12 cellular contexts compared by ENCODE assay signal in genomic region chr11:34354782-34355181, GRCh38. TPM values are rescaled to one million over a fixed set of nuclear protein-coding genes. Genes with fewer than 3 reads are reported as not detected.
DNase-seq lines count a peak whose midpoint lies in the region; ATAC-seq, FAIRE-seq and TF ChIP-seq lines count a peak whose summit lies in the region.
"Had no signal": no experiment of that assay in that cellular context is flagged by ENCODE, and none has a peak within 500 bp of the region (broad histone marks: within the 10 kb centered on the region; RNA-seq: fewer than 3 reads in every experiment).

No MANE protein-coding gene starts in this region.

- H3K79me2 ChIP-seq in ACC112 (ENCODE audit: control insufficient read depth, insufficient read depth, low read length, unreplicated experiment) (peaks cover 28% of the 10 kb centered on the region), hepatocyte (peaks cover 70% of the 10 kb centered on the region)

- H2AFZ ChIP-seq in ACC112 (ENCODE audit: low read length, unreplicated experiment) (no peak overlapping the region), hepatocyte (no peak overlapping the region)

- H3K9me3 ChIP-seq in hepatocyte (ENCODE audit: low read depth) (no peaks in the 10 kb centered on the region), thyroid gland (no peaks in the 10 kb centered on the region)
- H3K9me3 ChIP-seq: ascending aorta, thoracic aorta had no signal

- H3K4me1 ChIP-seq in ACC112 (ENCODE audit: control insufficient read depth, insufficient read depth, low read length, unreplicated experiment) = peaks cover 24% of the 10 kb centered on the region
- H3K4me1 ChIP-seq in hepatocyte (ENCODE audit: insufficient read depth) = peaks cover 19% of the 10 kb centered on the region
- peaks cover 15 to 20% of the 10 kb centered on the region in 2 donors for H3K4me1 ChIP-seq in thyroid gland

- peaks cover 63% of the 10 kb centered on the region for H4K20me1 ChIP-seq in hepatocyte (ENCODE audit: insufficient read depth, poor library complexity, severe bottlenecking)

- no peak for TF ChIP-seq POLR2A in thyroid gland (IDR thresholded peaks at IDR 0.05)

- no peak for ATAC-seq in GM18868 (IDR thresholded peaks at IDR 0.05; ENCODE audit: unreplicated experiment)
- ATAC-seq in GM21390 (IDR thresholded peaks at IDR 0.05; ENCODE audit: unreplicated experiment) = no peak

- no peak for FAIRE-seq in RCC 7860 (lab: Jason Lieb, UNC)
- FAIRE-seq: endometrium had no signal

- TF ChIP-seq CTCF in hepatocyte (IDR thresholded peaks at IDR 0.05; ENCODE audit: poor library complexity) = no peak
- no peak for TF ChIP-seq CTCF in thyroid gland (IDR thresholded peaks at IDR 0.05)

- H3K36me3 ChIP-seq in ACC112 (ENCODE audit: insufficient read depth, low read length) = no peaks in the 10 kb centered on the region
- H3K36me3 ChIP-seq in hepatocyte (replicated peaks; ENCODE audit: insufficient read depth, low read depth) = no peaks in the 10 kb centered on the region
- H3K36me3 ChIP-seq in thyroid gland = no peaks in the 10 kb centered on the region
- H3K36me3 ChIP-seq: ascending aorta, thoracic aorta had no signal

- DNase-seq in COLO668 (lab: John Stamatoyannopoulos, UW; ENCODE audit: unreplicated experiment) = peak; percentile 30
- peak; percentile 53 for DNase-seq in RCC 7860 (ENCODE audit: low spot score)
- DNase-seq in hepatocyte (ENCODE audit: low spot score) = no peak
- DNase-seq in thyroid gland = no peak
- DNase-seq: OCI-M1, T1000 had no signal

- no peaks in the 10 kb centered on the region for H3K9me2 ChIP-seq in hepatocyte (replicated peaks; ENCODE audit: insufficient read depth)

- peak overlapping the region; percentile 88 for H3K4me3 ChIP-seq in ACC112 (ENCODE audit: low read depth, low read length)
- H3K4me3 ChIP-seq in hepatocyte = no peak overlapping the region
- H3K4me3 ChIP-seq in thyroid gland (replicated peaks in 1 of 3) = no peak overlapping the region
- H3K4me3 ChIP-seq: thoracic aorta had no signal

- H3K27ac ChIP-seq in ACC112 (ENCODE audit: low read depth, low read length) = no peak overlapping the region; the same call in 1 of the 2 replicates
- no peak overlapping the region for H3K27ac ChIP-seq in hepatocyte
- H3K27ac ChIP-seq in thyroid gland = no peak overlapping the region
- H3K27ac ChIP-seq: ascending aorta, thoracic aorta had no signal

- peak overlapping the region; percentile 81 for H3K4me2 ChIP-seq in hepatocyte

- H3K27me3 ChIP-seq in ACC112 (ENCODE audit: insufficient read depth, low read length) = no peaks in the 10 kb centered on the region
- peaks cover 3% of the 10 kb centered on the region for H3K27me3 ChIP-seq in hepatocyte
- H3K27me3 ChIP-seq in thyroid gland = no peaks in the 10 kb centered on the region
- H3K27me3 ChIP-seq: ascending aorta had no signal

- intact Hi-C loops in thyroid gland (cut with DNase I) = no loop called here

RNA-seq across cellular contexts. Expression of gene ABTB2, which starts 3.0 kb away (rescaled TPM):
- total RNA-seq in hepatocyte (8.8 and 12.4 TPM in 2 replicates), thyroid gland (1 to 10 TPM; 1.2 to 5.0 (median 3.3) TPM)
- 14.3 and 16.5 TPM in 2 replicates for polyA plus RNA-seq in hepatocyte

Comparison
In these comparisons a context has a peak if more than half of its experiments do, and no peak if none do; other contexts are left out.
1. DNase-seq: peak in COLO668 (single experiment) and RCC 7860 (single experiment); none in hepatocyte (single experiment) and thyroid gland (0 of 2).